30 cellular contexts compared by ENCODE assay signal in genomic region chr12:7837366-7837765, GRCh38. TPM values are rescaled to one million over a fixed set of nuclear protein-coding genes. Genes with fewer than 3 reads are reported as not detected.
"Had no signal": no experiment of that assay in that cellular context is flagged by ENCODE, and none has a peak within 500 bp of the region (broad histone marks: within the 10 kb centered on the region; RNA-seq: fewer than 3 reads in every experiment).

No MANE protein-coding gene starts in this region.

- H2AFZ ChIP-seq: parathyroid adenoma had no signal

- H3K36me3 ChIP-seq: adrenal gland, ascending aorta, brain microvascular endothelial cell, sigmoid colon, thoracic aorta, upper lobe of left lung had no signal

- H3K4me3 Mint-ChIP-seq: activated naive CD8-positive, alpha-beta T cell; activated T-cell treated with anti-CD3 and anti-CD28 coated beads, Interleukin-2, amount 50 U/mL, for 24 hours; activated T-helper 17 cell treated with anti-CD3 and anti-CD28 coated beads, Interleukin-2, amount 50 U/mL, for 72 hours; nephron; WTC11 had no signal

- H3K79me2 ChIP-seq: parathyroid adenoma had no signal

- H3K9me3 Mint-ChIP-seq: activated T-cell treated with anti-CD3 and anti-CD28 coated beads, Interleukin-2, amount 50 U/mL, for 24 hours; activated T-helper 17 cell treated with anti-CD3 and anti-CD28 coated beads, Interleukin-2, amount 50 U/mL, for 72 hours; nephron; WTC11 had no signal

- H3K27ac Mint-ChIP-seq: activated naive CD8-positive, alpha-beta T cell; activated T-cell treated with anti-CD3 and anti-CD28 coated beads, Interleukin-2, amount 50 U/mL, for 24 hours; activated T-helper 17 cell treated with anti-CD3 and anti-CD28 coated beads, Interleukin-2, amount 50 U/mL, for 72 hours; nephron; WTC11 had no signal

- DNase-seq: activated CD4-positive, alpha-beta T cell treated with anti-CD3 and anti-CD28 coated beads, Interleukin-2, amount 50 U/mL, for 4 hours; activated CD8-positive, alpha-beta memory T cell treated with anti-CD3 and anti-CD28 coated beads for 24 hours; activated CD8-positive, alpha-beta memory T cell treated with anti-CD3 and anti-CD28 coated beads, Interleukin-2, amount 50 U/mL, for 4 hours; activated T-cell treated with anti-CD3 and anti-CD28 coated beads, Interleukin-2, amount 50 U/mL, for 24 hours; adrenal gland; brain microvascular endothelial cell; central memory CD4-positive, alpha-beta T cell; dermis blood vessel endothelial cell; effector CD8-positive, alpha-beta T cell; erythroblast; foreskin keratinocyte; kidney; nucleus accumbens; sigmoid colon; stimulated activated CD4-positive, alpha-beta T cell treated with anti-CD3 and anti-CD28 coated beads, Interleukin-4, amount 100 ng/mL, for 24 hours; stimulated activated naive CD4-positive, alpha-beta T cell treated with Interleukin-2 at 50 U/mL for 16 hours; T-helper 9 cell had no signal

- H3K4me1 ChIP-seq: adrenal gland, ascending aorta, foreskin keratinocyte, parathyroid adenoma, sigmoid colon, upper lobe of left lung had no signal

- H3K9ac ChIP-seq: parathyroid adenoma had no signal

- ATAC-seq: activated T-helper 17 cell treated with anti-CD3 and anti-CD28 coated beads, Interleukin-2, amount 50 U/mL, for 72 hours; foreskin keratinocyte; left lobe of liver; WTC11 had no signal

- H3K4me1 Mint-ChIP-seq: activated T-helper 17 cell treated with anti-CD3 and anti-CD28 coated beads, Interleukin-2, amount 50 U/mL, for 72 hours had no signal

- H3K9me3 ChIP-seq: adrenal gland, ascending aorta, sigmoid colon, thoracic aorta, upper lobe of left lung had no signal

- H3K27me3 ChIP-seq: adrenal gland, ascending aorta, brain microvascular endothelial cell, foreskin keratinocyte, sigmoid colon, upper lobe of left lung had no signal

- H3K4me3 ChIP-seq: adrenal gland, ascending aorta, sigmoid colon, thoracic aorta, upper lobe of left lung had no signal

- H3K27ac ChIP-seq: adrenal gland, ascending aorta, brain microvascular endothelial cell, foreskin keratinocyte, parathyroid adenoma, sigmoid colon, thoracic aorta had no signal

- H3K36me3 Mint-ChIP-seq: activated naive CD8-positive, alpha-beta T cell; WTC11 had no signal

RNA-seq across cellular contexts. Expression of gene SLC2A14, which starts 35.3 kb away (rescaled TPM):
- total RNA-seq: ascending aorta; dermis blood vessel endothelial cell; kidney; myocyte; T-helper 1 cell treated with Interleukin-12 subunit alpha and Interleukin-12 subunit beta and Interleukin-4 antibody, amounts not matched to agents 30 ng/mL and 1 ng/mL, for 36 hours; thoracic aorta had no signal

RNA-seq across cellular contexts. Expression of gene NANOG, which starts 48.2 kb away (rescaled TPM):
- total RNA-seq: activated T-helper 17 cell treated with anti-CD3 and anti-CD28 coated beads, Interleukin-2, amount 50 U/mL, for 72 hours; ascending aorta; dermis blood vessel endothelial cell; fibroblast of lung; mononuclear cell; T-helper 1 cell treated with Interleukin-12 subunit alpha and Interleukin-12 subunit beta and Interleukin-4 antibody, amounts not matched to agents 30 ng/mL and 1 ng/mL, for 36 hours had no signal
- polyA plus RNA-seq: foreskin keratinocyte, sigmoid colon had no signal
